In genomic region chr14:35409595-35409994, GRCh38 we compare ENCODE assay signal across 21 cellular contexts. TPM values are rescaled to one million over a fixed set of nuclear protein-coding genes. Genes with fewer than 3 reads are reported as not detected.
DNase-seq lines count a peak whose midpoint lies in the region; ATAC-seq, FAIRE-seq and TF ChIP-seq lines count a peak whose summit lies in the region.
"Had no signal": no experiment of that assay in that cellular context is flagged by ENCODE, and none has a peak within 500 bp of the region (broad histone marks: within the 10 kb centered on the region; RNA-seq: fewer than 3 reads in every experiment).

No MANE protein-coding gene starts in this region.

- DNase-seq in heart left ventricle (no peak), Right ventricle myocardium superior (no peak), left ventricle myocardium inferior (no peak), cardiac septum (ENCODE audit: low spot score) (no peak), H54 (ENCODE audit: insufficient read length, low spot score) (no peak)
- DNase-seq: AML-193; Caco-2; Calu3; CD4-positive, alpha-beta T cell; CD8-positive, alpha-beta T cell; DMS79 treated with DMSO at 0.1 percent for 48 hours; GF-D8 had no signal

- CTCF ChIA-PET in HEK293 (lab: Yijun Ruan, JAX): interaction anchor here (0.7 to 5.3 kb wide), 5 partner anchors 104 to 313 kb away, joined by 3 to 70 read pairs (median 6); no protein-coding TSS in a partner anchor

- no peak for ATAC-seq in heart left ventricle
- no peak for ATAC-seq in Right ventricle myocardium superior (ENCODE audit: poor library complexity)
- ATAC-seq: A549; CD8-positive, alpha-beta T cell had no signal

- WGBS in heart left ventricle, 4 donors: 98 to 100% (median 100%) methylated on average over 1 of the region's 1 CpG

- H3K4me1 ChIP-seq in heart left ventricle (peaks cover 2 to 75% (median 36%) of the 10 kb centered on the region in 12 donors), left ventricle myocardium inferior (peaks cover 83% of the 10 kb centered on the region), HEK293 (ENCODE audit: control insufficient read depth, insufficient read depth, low read length) (no peaks in the 10 kb centered on the region)
- H3K4me1 ChIP-seq: Caco-2 had no signal

- H3K27me3 ChIP-seq in heart left ventricle (no peaks in the 10 kb centered on the region), left ventricle myocardium inferior (ENCODE audit: low read depth) (no peaks in the 10 kb centered on the region)
- H3K27me3 ChIP-seq: BLaER1 treated with 17β-estradiol and CSF1 and Interleukin-3, amounts not matched to agents 10 nM and 100 nM had no signal

- TF ChIP-seq CTCF in heart left ventricle (IDR thresholded peaks at IDR 0.05) (no peak), left ventricle myocardium inferior (IDR thresholded peaks at IDR 0.05; ENCODE audit: borderline replicate concordance) (no peak), HEK293 (tag by site-specific recombination; IDR thresholded peaks at IDR 0.05) (no peak)

- H3K36me3 ChIP-seq in heart left ventricle (no peaks in the 10 kb centered on the region), left ventricle myocardium inferior (no peaks in the 10 kb centered on the region), HEK293 (ENCODE audit: control insufficient read depth in 2 of 2, insufficient read depth in 1 of 2, low read length in 2 of 2) (no peaks in the 10 kb centered on the region)
- H3K36me3 ChIP-seq: BLaER1 treated with 17β-estradiol and CSF1 and Interleukin-3, amounts not matched to agents 10 nM and 100 nM had no signal

- intact Hi-C loops in heart left ventricle (cut with DNase I): loop anchor here in 8 of 10 donors (5.0 to 10.0 kb wide), 10 partner anchors 72 to 732 kb away; partner anchors contain the start of genes PPP2R3C (in 3 of the 8), PRORP (in 3 of the 8), FAM177A1 (in 2 of the 8) and PSMA6 (in 2 of the 8)
- intact Hi-C loops in Right ventricle myocardium superior (cut with DNase I): loop anchor here (5.0 kb wide), 1 partner anchor 192 kb away; no protein-coding TSS in a partner anchor
- intact Hi-C loops in left ventricle myocardium inferior (cut with micrococcal nuclease): loop anchor here (5.0 to 10.0 kb wide), 2 partner anchors 75 to 117 kb away; partner anchors contain the start of gene PSMA6
- intact Hi-C loops in cardiac septum (cut with DNase I): loop anchor here (5.0 to 10.0 kb wide), 2 partner anchors 187 to 695 kb away; partner anchors contain the start of gene CFL2

- peak overlapping the region in 10 of 12 donors; percentile 16 to 100 (median 71) for H3K27ac ChIP-seq in heart left ventricle
- H3K27ac ChIP-seq in left ventricle myocardium inferior (replicated peaks): peak overlapping the region; percentile 100
- no peak overlapping the region for H3K27ac ChIP-seq in HEK293 (ENCODE audit: extremely low read depth, low read depth, low read length)
- H3K27ac ChIP-seq: 22Rv1; A549; BLaER1 treated with 17β-estradiol and CSF1 and Interleukin-3, amounts not matched to agents 10 nM and 100 nM; C4-2B had no signal

- H3K4me3 ChIP-seq in heart left ventricle (no peak overlapping the region), left ventricle myocardium inferior (no peak overlapping the region), HEK293 (ENCODE audit: low read depth, low read length) (no peak overlapping the region)
- H3K4me3 ChIP-seq: A549; BLaER1 treated with 17β-estradiol and CSF1 and Interleukin-3, amounts not matched to agents 10 nM and 100 nM had no signal

- FAIRE-seq in H54 (lab: Jason Lieb, UNC): no peak
- FAIRE-seq: A549, D721Med, G401.6, GM12891, GM19239 had no signal

- POLR2A ChIA-PET in HEK293 (lab: Yijun Ruan, JAX): no interaction called here

- no peaks in the 10 kb centered on the region for H3K9me3 ChIP-seq in heart left ventricle
- no peaks in the 10 kb centered on the region for H3K9me3 ChIP-seq in left ventricle myocardium inferior (replicated peaks)
- H3K9me3 ChIP-seq in HEK293 (ENCODE audit: control insufficient read depth, insufficient read depth, low read depth, low read length): no peaks in the 10 kb centered on the region
- H3K9me3 ChIP-seq: A549; BLaER1 treated with 17β-estradiol and CSF1 and Interleukin-3, amounts not matched to agents 10 nM and 100 nM; Caco-2 had no signal

- no peak for TF ChIP-seq POLR2A in heart left ventricle (IDR thresholded peaks at IDR 0.05)
- no peak for TF ChIP-seq POLR2A in H54 (IDR thresholded peaks at IDR 0.05; ENCODE audit: low read depth, low read length)

TF ChIP-seq in HEK293, 187 proteins besides CTCF, POLR2A, EP300 and RAD21:
- TF ChIP-seq ZNF121 (tag by site-specific recombination; IDR thresholded peaks at IDR 0.05) (0 out of 2 replicates have a peak, but pooled peaks have one; percentile 2), ZNF140 (tag by site-specific recombination; IDR thresholded peaks at IDR 0.05) (no peak)
- TF ChIP-seq, protein P1, sequence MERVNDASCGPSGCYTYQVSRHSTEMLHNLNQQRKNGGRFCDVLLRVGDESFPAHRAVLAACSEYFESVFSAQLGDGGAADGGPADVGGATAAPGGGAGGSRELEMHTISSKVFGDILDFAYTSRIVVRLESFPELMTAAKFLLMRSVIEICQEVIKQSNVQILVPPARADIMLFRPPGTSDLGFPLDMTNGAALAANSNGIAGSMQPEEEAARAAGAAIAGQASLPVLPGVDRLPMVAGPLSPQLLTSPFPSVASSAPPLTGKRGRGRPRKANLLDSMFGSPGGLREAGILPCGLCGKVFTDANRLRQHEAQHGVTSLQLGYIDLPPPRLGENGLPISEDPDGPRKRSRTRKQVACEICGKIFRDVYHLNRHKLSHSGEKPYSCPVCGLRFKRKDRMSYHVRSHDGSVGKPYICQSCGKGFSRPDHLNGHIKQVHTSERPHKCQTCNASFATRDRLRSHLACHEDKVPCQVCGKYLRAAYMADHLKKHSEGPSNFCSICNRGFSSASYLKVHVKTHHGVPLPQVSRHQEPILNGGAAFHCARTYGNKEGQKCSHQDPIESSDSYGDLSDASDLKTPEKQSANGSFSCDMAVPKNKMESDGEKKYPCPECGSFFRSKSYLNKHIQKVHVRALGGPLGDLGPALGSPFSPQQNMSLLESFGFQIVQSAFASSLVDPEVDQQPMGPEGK (tag by site-specific recombination; IDR thresholded peaks at IDR 0.05): no peak
- TF ChIP-seq, protein P2, sequence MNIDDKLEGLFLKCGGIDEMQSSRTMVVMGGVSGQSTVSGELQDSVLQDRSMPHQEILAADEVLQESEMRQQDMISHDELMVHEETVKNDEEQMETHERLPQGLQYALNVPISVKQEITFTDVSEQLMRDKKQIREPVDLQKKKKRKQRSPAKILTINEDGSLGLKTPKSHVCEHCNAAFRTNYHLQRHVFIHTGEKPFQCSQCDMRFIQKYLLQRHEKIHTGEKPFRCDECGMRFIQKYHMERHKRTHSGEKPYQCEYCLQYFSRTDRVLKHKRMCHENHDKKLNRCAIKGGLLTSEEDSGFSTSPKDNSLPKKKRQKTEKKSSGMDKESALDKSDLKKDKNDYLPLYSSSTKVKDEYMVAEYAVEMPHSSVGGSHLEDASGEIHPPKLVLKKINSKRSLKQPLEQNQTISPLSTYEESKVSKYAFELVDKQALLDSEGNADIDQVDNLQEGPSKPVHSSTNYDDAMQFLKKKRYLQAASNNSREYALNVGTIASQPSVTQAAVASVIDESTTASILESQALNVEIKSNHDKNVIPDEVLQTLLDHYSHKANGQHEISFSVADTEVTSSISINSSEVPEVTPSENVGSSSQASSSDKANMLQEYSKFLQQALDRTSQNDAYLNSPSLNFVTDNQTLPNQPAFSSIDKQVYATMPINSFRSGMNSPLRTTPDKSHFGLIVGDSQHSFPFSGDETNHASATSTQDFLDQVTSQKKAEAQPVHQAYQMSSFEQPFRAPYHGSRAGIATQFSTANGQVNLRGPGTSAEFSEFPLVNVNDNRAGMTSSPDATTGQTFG (tag by site-specific recombination; IDR thresholded peaks at IDR 0.05; ENCODE audit: borderline replicate concordance): no peak
TF ChIP-seq in HEK293: peak in this region for 1.

RNA-seq across cellular contexts. Expression of gene NFKBIA, which starts 5.0 kb away (rescaled TPM):
- total RNA-seq in heart left ventricle (100 to 1,000 TPM in 3 of 9 donors, 10 to 100 TPM in 6; 42.7 to 193 (median 68.5) TPM), Right ventricle myocardium superior (73.3 TPM), left ventricle myocardium inferior (78.0 TPM), cardiac septum (42.7 TPM)
- 10 to 100 TPM; 53.9 to 64.3 TPM for polyA plus RNA-seq in heart left ventricle
